Comparison of ENCODE assay signal across 24 cellular contexts in the genomic region with DNA sequence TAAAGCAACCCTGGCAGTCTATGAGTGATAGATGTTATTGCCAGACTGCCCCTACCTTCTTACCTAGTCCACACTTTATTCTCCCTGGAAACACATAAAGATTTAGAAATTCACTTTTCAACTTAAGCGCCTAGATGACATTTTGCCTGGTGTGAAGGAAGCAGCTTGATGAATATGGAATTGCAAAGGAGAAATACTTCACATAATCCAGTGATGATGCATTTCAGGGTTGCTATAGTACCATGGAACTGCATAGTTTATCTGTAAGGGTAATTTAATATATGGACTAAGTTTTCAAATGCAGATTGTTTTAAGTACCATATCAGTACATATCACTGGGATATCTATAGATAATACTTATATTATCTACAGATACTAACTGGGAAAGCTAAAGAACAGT. TPM values are rescaled to one million over a fixed set of nuclear protein-coding genes. Genes with fewer than 3 reads are reported as not detected.
DNase-seq lines count a peak whose midpoint lies in the region; ATAC-seq and TF ChIP-seq lines count a peak whose summit lies in the region.
"Had no signal": no experiment of that assay in that cellular context is flagged by ENCODE, and none has a peak within 500 bp of the region (broad histone marks: within the 10 kb centered on the region; RNA-seq: fewer than 3 reads in every experiment).

No MANE protein-coding gene starts in this region.

- no peak overlapping the region for H2BK12ac ChIP-seq in mesenchymal stem cell (ENCODE audit: low read length in 2 of 2)

- CTCF ChIA-PET in Calu3 (lab: Charles Lee) = interaction anchor here (0.5 to 0.7 kb wide), 2 partner anchors 60 to 69 kb away, joined by 3 to 4 read pairs; no protein-coding TSS in a partner anchor

- WGBS in mesenchymal stem cell = 90% methylated on average over 1 of the region's 1 CpG

- intact Hi-C loops in CD14-positive monocyte (cut with micrococcal nuclease) = no loop called here
- intact Hi-C loops in Calu3 (cut with micrococcal nuclease; ENCODE audit: unreplicated experiment) = loop anchor here (10.0 kb wide), 1 partner anchor 60 kb away; no protein-coding TSS in a partner anchor

- H2BK15ac ChIP-seq in mesenchymal stem cell (ENCODE audit: low read depth, poor library complexity, severe bottlenecking) = no peak overlapping the region

- ATAC-seq in GM23338 (no peak), GM18870 (IDR thresholded peaks at IDR 0.05; ENCODE audit: unreplicated experiment) (no peak)
- ATAC-seq: A549, PC-3, T-helper 17 cell had no signal

- H2BK5ac ChIP-seq in mesenchymal stem cell (ENCODE audit: low read depth, low read length, poor library complexity, severe bottlenecking) = no peak overlapping the region

- DNase-seq in A172 (ENCODE audit: low spot score) (peak; percentile 26), GM23338 (ENCODE audit: low spot score) (no peak), cardiac fibroblast (ENCODE audit: low read depth in 2 of 2) (peak; percentile 32 to 39), mesenchymal stem cell (peak; percentile 21), WERI-Rb-1 (no peak), CD14-positive monocyte (ENCODE audit: low spot score) (no peak), Calu3 (no peak)
- DNase-seq: activated CD4-positive, alpha-beta T cell treated with anti-CD3 and anti-CD28 coated beads, Interleukin-2, amount 50 U/mL, for 48 hours; activated naive CD4-positive, alpha-beta T cell; activated T-cell treated with anti-CD3 and anti-CD28 coated beads for 4 hours; anterior cingulate cortex; CD4-positive, CD25-positive, alpha-beta regulatory T cell; left ventricle myocardium inferior; NCI-H1436 treated with DMSO at 0.1 percent for 48 hours; NCI-H82; PC-3; SJCRH30; stimulated activated CD8-positive, alpha-beta memory T cell treated with anti-CD3 and anti-CD28 coated beads, Interleukin-4, amount 100 ng/mL, for 48 hours; substantia nigra; T-helper 17 cell had no signal

- no peaks in the 10 kb centered on the region for H3K27me3 ChIP-seq in GM23338 (ENCODE audit: insufficient read depth)
- no peaks in the 10 kb centered on the region for H3K27me3 ChIP-seq in mesenchymal stem cell (ENCODE audit: control insufficient read depth in 1 of 2, insufficient read depth in 1 of 2, low read length in 2 of 2)
- no peaks in the 10 kb centered on the region for H3K27me3 ChIP-seq in WERI-Rb-1 (ENCODE audit: insufficient read depth, low read depth, severe bottlenecking)
- H3K27me3 ChIP-seq: SJCRH30 had no signal

- no peaks in the 10 kb centered on the region for H3K9me3 Mint-ChIP-seq in GM23338
- H3K9me3 Mint-ChIP-seq in CD14-positive monocyte = no peaks in the 10 kb centered on the region
- no peaks in the 10 kb centered on the region for H3K9me3 Mint-ChIP-seq in Calu3 (ENCODE audit: low read depth, unreplicated experiment)
- H3K9me3 Mint-ChIP-seq: CD4-positive, CD25-positive, alpha-beta regulatory T cell; dendritic cell treated with granulocyte-macrophage colony-stimulating factor and Interleukin-4, amounts not matched to agents 40 ng/mL and 50 ng/mL, for 4 days had no signal

- H3K4me2 ChIP-seq in GM23338 = no peak overlapping the region
- no peak overlapping the region for H3K4me2 ChIP-seq in mesenchymal stem cell (ENCODE audit: low read length, poor library complexity, severe bottlenecking)
- H3K4me2 ChIP-seq: A549 had no signal

- no TSS peak for BruUV-seq in Calu3 (replicated peaks; lab: Mats Ljungman, UMichigan)

- H3K36me3 Mint-ChIP-seq in GM23338 (ENCODE audit: low read depth) (peaks cover 53% of the 10 kb centered on the region), CD14-positive monocyte (peaks cover 86 to 93% of the 10 kb centered on the region in 2 donors), Calu3 (ENCODE audit: insufficient read depth, unreplicated experiment) (peaks cover 27% of the 10 kb centered on the region)

- no peak overlapping the region for H3K4ac ChIP-seq in mesenchymal stem cell (ENCODE audit: low read depth in 1 of 2, low read length in 2 of 2)

- H3K27ac ChIP-seq in GM23338 (ENCODE audit: low read depth) = peak overlapping the region; percentile 82
- H3K27ac ChIP-seq in mesenchymal stem cell (ENCODE audit: low read length, poor library complexity, severe bottlenecking) = peak overlapping the region; percentile 37
- H3K27ac ChIP-seq in WERI-Rb-1 = no peak overlapping the region
- H3K27ac ChIP-seq: A549, left ventricle myocardium inferior, SJCRH30, VCaP had no signal

- H3K27ac Mint-ChIP-seq in GM23338 = no peak overlapping the region
- H3K27ac Mint-ChIP-seq in CD14-positive monocyte = no peak overlapping the region
- no peak overlapping the region for H3K27ac Mint-ChIP-seq in Calu3 (ENCODE audit: unreplicated experiment)
- H3K27ac Mint-ChIP-seq: CD4-positive, CD25-positive, alpha-beta regulatory T cell; dendritic cell treated with granulocyte-macrophage colony-stimulating factor and Interleukin-4, amounts not matched to agents 40 ng/mL and 50 ng/mL, for 4 days; T-helper 17 cell had no signal

- H3F3A ChIP-seq in GM23338 (replicated peaks; ENCODE audit: low read depth) = 0 out of 2 replicates have a peak, but pooled peaks cover 4% of the 10 kb centered on the region

- no peak overlapping the region for H4K8ac ChIP-seq in mesenchymal stem cell (ENCODE audit: low read length)

- peaks cover 3% of the 10 kb centered on the region; the same call in 1 of the 2 replicates for H3K79me2 ChIP-seq in GM23338 (replicated peaks; ENCODE audit: insufficient read depth)

- no peak overlapping the region for H3K9ac ChIP-seq in mesenchymal stem cell (ENCODE audit: low read length)

- H3K4me1 Mint-ChIP-seq in GM23338 (no peaks in the 10 kb centered on the region), CD14-positive monocyte (no peaks in the 10 kb centered on the region), Calu3 (ENCODE audit: low read depth, unreplicated experiment) (no peaks in the 10 kb centered on the region)

- H3K4me3 ChIP-seq in GM23338 (no peak overlapping the region), cardiac fibroblast (replicated peaks in 1 of 2; ENCODE audit: low read depth in 2 of 2, low read length in 2 of 2) (no peak overlapping the region), mesenchymal stem cell (ENCODE audit: insufficient read depth in 1 of 2, low read depth in 1 of 2, low read length in 2 of 2) (no peak overlapping the region), WERI-Rb-1 (ENCODE audit: low read depth, low read length) (no peak overlapping the region)
- H3K4me3 ChIP-seq: A549, left ventricle myocardium inferior, SJCRH30 had no signal

- peaks cover 10% of the 10 kb centered on the region for H4K20me1 ChIP-seq in GM23338 (replicated peaks; ENCODE audit: insufficient read depth)

- H3K27me3 Mint-ChIP-seq in GM23338 (ENCODE audit: insufficient read depth, low read depth, poor library complexity) = peaks cover 2% of the 10 kb centered on the region
- H3K27me3 Mint-ChIP-seq in CD14-positive monocyte (ENCODE audit: low read depth in 3 of 3) = no peaks in the 10 kb centered on the region
- no peaks in the 10 kb centered on the region for H3K27me3 Mint-ChIP-seq in Calu3 (ENCODE audit: unreplicated experiment)
- H3K27me3 Mint-ChIP-seq: CD4-positive, CD25-positive, alpha-beta regulatory T cell; dendritic cell treated with granulocyte-macrophage colony-stimulating factor and Interleukin-4, amounts not matched to agents 40 ng/mL and 50 ng/mL, for 4 days; T-helper 17 cell had no signal

- no peak overlapping the region for H3K18ac ChIP-seq in mesenchymal stem cell (ENCODE audit: low read depth in 1 of 2, low read length in 2 of 2)

- H3K79me1 ChIP-seq in mesenchymal stem cell (replicated peaks; ENCODE audit: low read length, poor library complexity, severe bottlenecking) = peaks cover 41% of the 10 kb centered on the region

- no peak overlapping the region for H2AFZ ChIP-seq in GM23338
- no peak overlapping the region for H2AFZ ChIP-seq in mesenchymal stem cell (ENCODE audit: low read depth, low read length)

- H2BK120ac ChIP-seq in mesenchymal stem cell (ENCODE audit: low read depth, low read length) = no peak overlapping the region

- TF ChIP-seq CTCF in GM23338 (conservative IDR thresholded peaks at IDR 0.05; ENCODE audit: low read depth in 2 of 2) (no peak), cardiac fibroblast (IDR thresholded peaks at IDR 0.05; ENCODE audit: low read depth, low read length) (no peak), WERI-Rb-1 (IDR thresholded peaks at IDR 0.05; ENCODE audit: low read depth, low read length) (no peak), CD14-positive monocyte (IDR thresholded peaks at IDR 0.05) (no peak), Calu3 (IDR thresholded peaks at IDR 0.05; ENCODE audit: unreplicated experiment) (no peak)

- H2AK5ac ChIP-seq in mesenchymal stem cell (ENCODE audit: low read length, severe bottlenecking) = peak overlapping the region; percentile 31

- H3K36me3 ChIP-seq in GM23338 (ENCODE audit: insufficient read depth) = peaks cover 26% of the 10 kb centered on the region
- H3K36me3 ChIP-seq in mesenchymal stem cell (ENCODE audit: control insufficient read depth in 1 of 2, insufficient read depth in 2 of 2, low read depth in 1 of 2, low read length in 2 of 2) = peaks cover 33 to 92% of the 10 kb centered on the region in 2 experiments
- peaks cover 87% of the 10 kb centered on the region for H3K36me3 ChIP-seq in WERI-Rb-1

- H3K4me3 Mint-ChIP-seq in GM23338 = no peak overlapping the region
- no peak overlapping the region for H3K4me3 Mint-ChIP-seq in CD14-positive monocyte
- H3K4me3 Mint-ChIP-seq in Calu3 (ENCODE audit: low read depth, unreplicated experiment) = no peak overlapping the region
- H3K4me3 Mint-ChIP-seq: CD4-positive, CD25-positive, alpha-beta regulatory T cell; dendritic cell treated with granulocyte-macrophage colony-stimulating factor and Interleukin-4, amounts not matched to agents 40 ng/mL and 50 ng/mL, for 4 days; T-helper 17 cell had no signal

- H4K91ac ChIP-seq in mesenchymal stem cell (ENCODE audit: low read length) = no peak overlapping the region

- H3K14ac ChIP-seq in mesenchymal stem cell (ENCODE audit: low read length in 2 of 2) = no peak overlapping the region

- H3K9me3 ChIP-seq in mesenchymal stem cell (ENCODE audit: control insufficient read depth, low read length) = no peaks in the 10 kb centered on the region
- no peaks in the 10 kb centered on the region for H3K9me3 ChIP-seq in WERI-Rb-1 (ENCODE audit: severe bottlenecking)
- H3K9me3 ChIP-seq: A549, left ventricle myocardium inferior, SJCRH30 had no signal

- no peaks in the 10 kb centered on the region for H3K9me2 ChIP-seq in GM23338 (ENCODE audit: insufficient read depth)

- no peak overlapping the region for H3K23ac ChIP-seq in mesenchymal stem cell (ENCODE audit: low read length in 2 of 2)

- H3K4me1 ChIP-seq in GM23338 (ENCODE audit: insufficient read depth) = no peaks in the 10 kb centered on the region
- H3K4me1 ChIP-seq in mesenchymal stem cell (ENCODE audit: control insufficient read depth, insufficient read depth, low read depth, low read length) = peaks cover 4% of the 10 kb centered on the region
- H3K4me1 ChIP-seq: A549, SJCRH30 had no signal

RNA-seq across cellular contexts. Expression of a gene that starts 37.0 kb away (rescaled TPM):
- total RNA-seq in A172 (2014; rRNA removed; shearing (Covaris generic)) = 106 and 123 TPM in 2 replicates
- 207 and 228 TPM in 2 replicates for total RNA-seq in GM23338 (2014; rRNA removed; shearing (Covaris generic))
- polyA plus RNA-seq in GM23338 (2016; fragmentation: Nextera tagmentation; extraction: Ambion mirVana) (143 and 154 TPM in 2 replicates), CD14-positive monocyte (10 to 100 TPM; 22.8 to 22.9 TPM)
- 45.0 TPM for polyA plus RNA-seq in mesenchymal stem cell (2013, experiment 1 of 2)
- polyA plus RNA-seq in mesenchymal stem cell (2013, experiment 2 of 2) = 44.5 TPM
- 232 and 244 TPM in 2 replicates for total RNA-seq in Calu3 (2022)

Comparison
In these comparisons a context has a peak if more than half of its experiments do, and no peak if none do; other contexts are left out.
1. DNase-seq: peak in A172 (single experiment), cardiac fibroblast (2 of 2) and mesenchymal stem cell (single experiment); none in GM23338 (single experiment), WERI-Rb-1 (single experiment), CD14-positive monocyte (single experiment) and Calu3 (single experiment).